In the genomic region with DNA sequence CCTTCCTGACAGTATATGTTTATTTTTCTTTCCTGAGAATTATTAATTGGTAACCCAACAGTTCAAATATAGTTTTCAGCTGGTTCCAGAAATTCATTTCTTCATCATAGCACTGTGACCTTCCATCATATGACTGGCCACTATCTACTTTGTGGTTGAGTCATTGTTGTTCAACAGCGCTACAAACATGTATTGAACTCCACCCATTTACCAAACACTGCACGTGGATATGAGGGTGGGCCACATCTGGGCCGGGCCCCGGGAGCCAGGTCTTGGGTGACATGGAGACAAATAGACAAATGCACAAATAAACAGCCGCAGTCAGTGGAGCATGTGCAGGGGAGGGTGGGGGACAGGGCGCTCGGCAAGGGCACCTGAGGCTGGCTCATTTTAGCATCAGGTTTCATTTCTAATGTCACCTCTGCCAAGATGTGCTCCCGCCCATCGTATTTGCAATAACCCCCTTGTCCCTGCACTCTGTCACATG, we compare ENCODE assay signal across 8 cellular contexts. TPM values are rescaled to one million over a fixed set of nuclear protein-coding genes. Genes with fewer than 3 reads are reported as not detected.
DNase-seq lines count a peak whose midpoint lies in the region; ATAC-seq and TF ChIP-seq lines count a peak whose summit lies in the region.
"Had no signal": no experiment of that assay in that cellular context is flagged by ENCODE, and none has a peak within 500 bp of the region (broad histone marks: within the 10 kb centered on the region; RNA-seq: fewer than 3 reads in every experiment).

No MANE protein-coding gene starts in this region.

- H3K56ac ChIP-seq in H9 (ENCODE audit: insufficient read length, low read depth, low read length): no peak overlapping the region

- no peaks in the 10 kb centered on the region for H3K36me3 ChIP-seq in body of pancreas (replicated peaks in 1 of 2; ENCODE audit: insufficient read depth in 1 of 2, low read depth in 2 of 2)
- H3K36me3 ChIP-seq in upper lobe of left lung: no peaks in the 10 kb centered on the region

- no peak overlapping the region for H3K4ac ChIP-seq in H9 (ENCODE audit: low read depth, low read length)

- no peaks in the 10 kb centered on the region for H3K36me3 Mint-ChIP-seq in H9 (ENCODE audit: insufficient read depth in 1 of 3, low read depth in 3 of 3)

- H3K9me3 Mint-ChIP-seq in H9: peaks cover 6 to 8% of the 10 kb centered on the region in 2 experiments; a peak in 4 of 5 replicates

- H2AFZ ChIP-seq in H9 (ENCODE audit: low read length): no peak overlapping the region

- no peak overlapping the region for H2BK120ac ChIP-seq in H9 (ENCODE audit: low read depth, low read length, poor library complexity, severe bottlenecking)

- no peak overlapping the region for H4K5ac ChIP-seq in H9 (ENCODE audit: insufficient read length, low read depth, low read length)

- DNase-seq in NCI-H1105 treated with DMSO at 0.1 percent for 48 hours (lab: John Stamatoyannopoulos, UW) (peak; percentile 61), body of pancreas (peak; percentile 68 to 78 (median 74)), left colon (peak; percentile 36 to 63), upper lobe of left lung (peak; percentile 27 to 39), H9 (no peak), dedifferentiated amniotic fluid mesenchymal stem cell (ENCODE audit: extremely low spot score) (no peak)
- no peak for DNase-seq in activated CD4-positive, CD25-positive, alpha-beta regulatory T cell treated with anti-CD3 and anti-CD28 coated beads, Interleukin-2, amount 50 U/mL, for 72 hours
- DNase-seq: T-helper 9 cell had no signal

- H2BK5ac ChIP-seq in H9 (ENCODE audit: insufficient read length, low read length): no peak overlapping the region

- TF ChIP-seq POLR2A in body of pancreas (IDR thresholded peaks at IDR 0.05) (peak in 1 of 3 donors; percentile 4), upper lobe of left lung (IDR thresholded peaks at IDR 0.05) (no peak)

- H3K14ac ChIP-seq in H9 (ENCODE audit: insufficient read depth, low read length): no peak overlapping the region

- TF ChIP-seq CTCF in body of pancreas (IDR thresholded peaks at IDR 0.05) (no peak), upper lobe of left lung (IDR thresholded peaks at IDR 0.05) (no peak), H9 (conservative IDR thresholded peaks at IDR 0.05) (no peak)

- H3K9me3 ChIP-seq in body of pancreas: no peaks in the 10 kb centered on the region
- H3K9me3 ChIP-seq in upper lobe of left lung: no peaks in the 10 kb centered on the region
- H3K9me3 ChIP-seq in H9 (ENCODE audit: control insufficient read depth, low read depth, low read length): no peaks in the 10 kb centered on the region

- H4K20me1 ChIP-seq in H9 (ENCODE audit: control insufficient read depth, insufficient read depth, insufficient read length): no peaks in the 10 kb centered on the region

- H3T11ph ChIP-seq in H9 (ENCODE audit: low read length): no peak overlapping the region

- no peaks in the 10 kb centered on the region for H3K79me1 ChIP-seq in H9 (ENCODE audit: insufficient read depth, low read depth, low read length, poor library complexity, severe bottlenecking)

- no peaks in the 10 kb centered on the region for H3K23me2 ChIP-seq in H9 (ENCODE audit: insufficient read length, low read depth, low read length, poor library complexity, severe bottlenecking)

- H3K79me2 ChIP-seq in H9 (ENCODE audit: insufficient read depth, low read length): no peaks in the 10 kb centered on the region

- 13 to 36% methylated on average over 9 of the region's 9 CpGs for WGBS in body of pancreas, 2 donors
- WGBS in upper lobe of left lung, 2 donors: 68% methylated on average over 9 of the region's 9 CpGs
- WGBS in H9 (ENCODE audit: extremely low coverage, insufficient read length, low lambda C conversion rate): no CpG with 5 or more reads among the region's 9 CpGs

- no peak overlapping the region for H2BK15ac ChIP-seq in H9 (ENCODE audit: low read depth, low read length)

- H2BK12ac ChIP-seq in H9 (ENCODE audit: insufficient read length, low read depth, low read length): no peak overlapping the region

- H2AK5ac ChIP-seq in H9 (ENCODE audit: insufficient read length, low read length): no peak overlapping the region

- H3K27me3 Mint-ChIP-seq in H9 (ENCODE audit: low read depth): 0 out of 2 replicates have a peak, but pooled peaks cover 3% of the 10 kb centered on the region

- no peak overlapping the region for H2BK20ac ChIP-seq in H9 (ENCODE audit: low read depth, low read length, poor library complexity, severe bottlenecking)

- no peak overlapping the region for H3K18ac ChIP-seq in H9 (ENCODE audit: insufficient read length, low read depth, low read length)

- H3K9ac ChIP-seq in H9 (ENCODE audit: extremely low read depth, insufficient read length, low read length): no peak overlapping the region

- H3K23ac ChIP-seq in H9 (ENCODE audit: insufficient read length, low read depth, low read length): no peak overlapping the region

- H4K8ac ChIP-seq in H9 (replicated peaks; ENCODE audit: insufficient read length, low read depth, low read length): no peak overlapping the region

- H3K4me3 ChIP-seq in body of pancreas: no peak overlapping the region
- no peak overlapping the region for H3K4me3 ChIP-seq in upper lobe of left lung

- peak overlapping the region; percentile 83 to 91 (median 87) for H3K27ac ChIP-seq in body of pancreas
- H3K27ac ChIP-seq in upper lobe of left lung: peak overlapping the region; percentile 42 to 80 (median 58)
- no peak overlapping the region for H3K27ac ChIP-seq in H9 (ENCODE audit: insufficient read length, low read depth, low read length)

- intact Hi-C loops in body of pancreas (cut with DNase I): no loop called here
- intact Hi-C loops in left colon (cut with DNase I, micrococcal nuclease): no loop called here

- H3K27me3 ChIP-seq in body of pancreas: no peaks in the 10 kb centered on the region
- H3K27me3 ChIP-seq in upper lobe of left lung: no peaks in the 10 kb centered on the region
- H3K27me3 ChIP-seq in H9 (ENCODE audit: insufficient read depth, low read length): no peaks in the 10 kb centered on the region

- no peak overlapping the region for H4K91ac ChIP-seq in H9 (ENCODE audit: insufficient read length, low read depth, low read length)

- H3K27ac Mint-ChIP-seq in H9: no peak overlapping the region

- H3K4me3 Mint-ChIP-seq in H9: no peak overlapping the region

- peaks cover 39% of the 10 kb centered on the region for H3K4me1 ChIP-seq in body of pancreas
- peaks cover 0 to 20% (median 13%) of the 10 kb centered on the region in 4 donors for H3K4me1 ChIP-seq in upper lobe of left lung
- H3K4me1 ChIP-seq in H9 (ENCODE audit: insufficient read depth, low read length): no peaks in the 10 kb centered on the region

- TF ChIP-seq EP300 in upper lobe of left lung (IDR thresholded peaks at IDR 0.05): peak in 2 of 4 donors; percentile 18 to 53

- H3K4me1 Mint-ChIP-seq in H9: peaks cover 1 to 6% of the 10 kb centered on the region in 2 experiments; a peak in 2 of 4 replicates

- ATAC-seq in body of pancreas (peak; percentile 82), left colon (peak; percentile 90), upper lobe of left lung (ENCODE audit: low FRiP score in 2 of 2) (peak in 1 of 2 donors; percentile 76)

- H3K4me2 ChIP-seq in H9 (ENCODE audit: insufficient read depth, insufficient read length, low read length): no peak overlapping the region

RNA-seq across cellular contexts. Expression of gene EEPD1, which starts 24.0 kb away (rescaled TPM):
- total RNA-seq in body of pancreas: 10 to 100 TPM; 13.5 to 24.1 TPM
- total RNA-seq in left colon: 10 to 100 TPM; 10.2 to 13.4 TPM
- total RNA-seq in upper lobe of left lung: 10 to 100 TPM in 4 of 6 donors, 1 to 10 TPM in 2; 5.9 to 25.1 (median 11.2) TPM
- 3.8 and 5.0 TPM in 2 replicates for total RNA-seq in H9 (2021)

Comparison
In these comparisons a context has a peak if more than half of its experiments do, and no peak if none do; other contexts are left out.
1. DNase-seq: peak in NCI-H1105 treated with DMSO at 0.1 percent for 48 hours (single experiment), body of pancreas (4 of 4), left colon (2 of 2) and upper lobe of left lung (2 of 2); none in activated CD4-positive, CD25-positive, alpha-beta regulatory T cell treated with anti-CD3 and anti-CD28 coated beads, Interleukin-2, amount 50 U/mL, for 72 hours (single experiment), H9 (single experiment) and dedifferentiated amniotic fluid mesenchymal stem cell (single experiment).